ENCODE assay signal across 1 cellular context in the genomic region with DNA sequence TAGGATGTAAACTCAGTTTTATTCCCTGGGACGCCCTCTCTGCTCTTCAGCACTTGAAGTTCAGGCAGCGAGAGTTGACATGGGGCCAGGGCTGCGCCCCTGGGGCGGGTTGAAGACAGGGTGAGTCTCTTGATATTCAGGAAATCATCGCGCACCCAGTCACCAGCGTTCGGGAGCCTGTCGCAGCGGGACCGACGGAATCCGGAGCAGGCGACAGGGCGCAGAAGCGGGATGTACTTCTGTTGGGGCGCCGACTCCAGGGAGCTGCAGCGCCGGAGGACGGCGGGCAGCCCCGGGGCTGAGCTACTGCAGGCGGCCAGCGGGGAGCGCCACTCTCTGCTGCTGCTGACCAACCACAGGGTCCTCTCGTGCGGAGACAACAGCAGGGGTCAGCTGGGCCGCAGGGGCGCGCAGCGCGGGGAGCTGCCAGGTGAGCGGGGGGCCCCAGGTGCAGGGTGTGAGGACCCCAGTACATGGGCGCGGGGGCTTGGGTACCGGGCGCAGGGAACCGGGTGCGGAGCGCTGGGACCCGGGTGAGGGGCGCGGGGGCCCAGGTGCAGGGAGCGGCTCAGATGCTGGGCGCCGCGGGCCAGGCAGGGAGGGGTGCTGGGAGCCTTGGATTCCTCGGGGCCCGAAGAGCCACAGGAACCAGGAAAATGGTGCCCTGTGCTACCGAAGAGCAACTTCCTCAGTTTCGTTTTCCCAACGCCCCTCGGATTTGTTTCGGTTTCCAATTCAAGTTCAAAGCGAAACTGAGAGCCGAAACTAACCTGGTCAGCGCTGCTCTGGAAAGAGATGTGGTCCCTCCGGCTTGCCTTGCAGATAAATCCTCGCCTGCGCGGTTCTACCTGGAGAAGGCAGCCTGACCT.
TF ChIP-seq lines count a peak whose summit lies in the region.

A gene (plus strand): TSS at position 162 of the 869 bp plus-strand sequence. CDS start 70 bp downstream, at position 232.

TF ChIP-seq in HepG2, 621 proteins besides CTCF, POLR2A, EP300 and RAD21 (continued from another document and continues in another):
- TF ChIP-seq, protein P1, sequence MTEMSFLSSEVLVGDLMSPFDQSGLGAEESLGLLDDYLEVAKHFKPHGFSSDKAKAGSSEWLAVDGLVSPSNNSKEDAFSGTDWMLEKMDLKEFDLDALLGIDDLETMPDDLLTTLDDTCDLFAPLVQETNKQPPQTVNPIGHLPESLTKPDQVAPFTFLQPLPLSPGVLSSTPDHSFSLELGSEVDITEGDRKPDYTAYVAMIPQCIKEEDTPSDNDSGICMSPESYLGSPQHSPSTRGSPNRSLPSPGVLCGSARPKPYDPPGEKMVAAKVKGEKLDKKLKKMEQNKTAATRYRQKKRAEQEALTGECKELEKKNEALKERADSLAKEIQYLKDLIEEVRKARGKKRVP (CRISPR knock-in tag; IDR thresholded peaks at IDR 0.05), result peak in 1 of 2 experiments; percentile 26; a peak in 1 of 4 replicates
- TF ChIP-seq RFXAP (CRISPR knock-in tag; IDR thresholded peaks at IDR 0.05; ENCODE audit: borderline replicate concordance) (0 out of 2 replicates have a peak, but pooled peaks have one; percentile 58), ZNF138 (CRISPR knock-in tag; IDR thresholded peaks at IDR 0.05; ENCODE audit: low read depth) (0 out of 2 replicates have a peak, but pooled peaks have one; percentile 41), STAG1 (CRISPR knock-in tag; IDR thresholded peaks at IDR 0.05) (peak; percentile 65), NFRKB (IDR thresholded peaks at IDR 0.05) (no peak), ZSCAN20 (CRISPR knock-in tag; IDR thresholded peaks at IDR 0.05; ENCODE audit: borderline replicate concordance) (peak; percentile 37; the same call in 1 of the 2 replicates), MEIS2 (CRISPR knock-in tag; IDR thresholded peaks at IDR 0.05) (peak; percentile 22; the same call in 1 of the 2 replicates), ZNF567 (CRISPR knock-in tag; IDR thresholded peaks at IDR 0.05; ENCODE audit: borderline replicate concordance) (peak; percentile 87; the same call in 1 of the 2 replicates), CEBPG (CRISPR knock-in tag; IDR thresholded peaks at IDR 0.05) (no peak), ZFP41 (CRISPR knock-in tag; IDR thresholded peaks at IDR 0.05; ENCODE audit: borderline replicate concordance) (0 out of 2 replicates have a peak, but pooled peaks have one; percentile 62), ZNF253 (CRISPR knock-in tag; IDR thresholded peaks at IDR 0.05; ENCODE audit: borderline replicate concordance) (no peak), ZBTB38 (CRISPR knock-in tag; IDR thresholded peaks at IDR 0.05) (peak; percentile 67; the same call in 1 of the 2 replicates), ZMYM2 (CRISPR knock-in tag; IDR thresholded peaks at IDR 0.05) (0 out of 2 replicates have a peak, but pooled peaks have one; percentile 31), ARNT2 (CRISPR knock-in tag; IDR thresholded peaks at IDR 0.05; ENCODE audit: low read depth) (peak; percentile 82), FOXK2 (IDR thresholded peaks at IDR 0.05) (no peak), TAF1 (CRISPR knock-in tag; IDR thresholded peaks at IDR 0.05) (peak; percentile 30; the same call in 1 of the 2 replicates), ZMYM4 (CRISPR knock-in tag; IDR thresholded peaks at IDR 0.05) (peak; percentile 88), SNAPC2 (CRISPR knock-in tag; IDR thresholded peaks at IDR 0.05) (peak; percentile 75; the same call in 1 of the 2 replicates), YY1 (IDR thresholded peaks at IDR 0.05; ENCODE audit: insufficient read depth, insufficient replicate concordance, low read depth, low read length) (peak; percentile 26), ARNTL (CRISPR knock-in tag; IDR thresholded peaks at IDR 0.05) (0 out of 2 replicates have a peak, but pooled peaks have one; percentile 25), STAT5B (CRISPR knock-in tag; IDR thresholded peaks at IDR 0.05) (no peak), ZNF547 (CRISPR knock-in tag; IDR thresholded peaks at IDR 0.05) (peak; percentile 41; the same call in 1 of the 2 replicates), ZNF563 (CRISPR knock-in tag; IDR thresholded peaks at IDR 0.05) (peak; percentile 61; the same call in 1 of the 2 replicates), SAP130 (CRISPR knock-in tag; IDR thresholded peaks at IDR 0.05; ENCODE audit: low read depth) (peak; percentile 33; the same call in 1 of the 2 replicates), ZNF446 (CRISPR knock-in tag; IDR thresholded peaks at IDR 0.05) (0 out of 2 replicates have a peak, but pooled peaks have one; percentile 39), ZNF772 (CRISPR knock-in tag; IDR thresholded peaks at IDR 0.05) (peak; percentile 52; the same call in 1 of the 2 replicates), ZNF136 (CRISPR knock-in tag; IDR thresholded peaks at IDR 0.05; ENCODE audit: low read depth) (no peak), DR1 (CRISPR knock-in tag; IDR thresholded peaks at IDR 0.05) (no peak), HDAC2 (CRISPR knock-in tag; IDR thresholded peaks at IDR 0.05) (no peak), ZFP62 (CRISPR knock-in tag; IDR thresholded peaks at IDR 0.05) (no peak)
- TF ChIP-seq, protein P2, sequence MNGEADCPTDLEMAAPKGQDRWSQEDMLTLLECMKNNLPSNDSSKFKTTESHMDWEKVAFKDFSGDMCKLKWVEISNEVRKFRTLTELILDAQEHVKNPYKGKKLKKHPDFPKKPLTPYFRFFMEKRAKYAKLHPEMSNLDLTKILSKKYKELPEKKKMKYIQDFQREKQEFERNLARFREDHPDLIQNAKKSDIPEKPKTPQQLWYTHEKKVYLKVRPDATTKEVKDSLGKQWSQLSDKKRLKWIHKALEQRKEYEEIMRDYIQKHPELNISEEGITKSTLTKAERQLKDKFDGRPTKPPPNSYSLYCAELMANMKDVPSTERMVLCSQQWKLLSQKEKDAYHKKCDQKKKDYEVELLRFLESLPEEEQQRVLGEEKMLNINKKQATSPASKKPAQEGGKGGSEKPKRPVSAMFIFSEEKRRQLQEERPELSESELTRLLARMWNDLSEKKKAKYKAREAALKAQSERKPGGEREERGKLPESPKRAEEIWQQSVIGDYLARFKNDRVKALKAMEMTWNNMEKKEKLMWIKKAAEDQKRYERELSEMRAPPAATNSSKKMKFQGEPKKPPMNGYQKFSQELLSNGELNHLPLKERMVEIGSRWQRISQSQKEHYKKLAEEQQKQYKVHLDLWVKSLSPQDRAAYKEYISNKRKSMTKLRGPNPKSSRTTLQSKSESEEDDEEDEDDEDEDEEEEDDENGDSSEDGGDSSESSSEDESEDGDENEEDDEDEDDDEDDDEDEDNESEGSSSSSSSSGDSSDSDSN (CRISPR knock-in tag; IDR thresholded peaks at IDR 0.05), result peak; percentile 93
- TF ChIP-seq, protein P3, sequence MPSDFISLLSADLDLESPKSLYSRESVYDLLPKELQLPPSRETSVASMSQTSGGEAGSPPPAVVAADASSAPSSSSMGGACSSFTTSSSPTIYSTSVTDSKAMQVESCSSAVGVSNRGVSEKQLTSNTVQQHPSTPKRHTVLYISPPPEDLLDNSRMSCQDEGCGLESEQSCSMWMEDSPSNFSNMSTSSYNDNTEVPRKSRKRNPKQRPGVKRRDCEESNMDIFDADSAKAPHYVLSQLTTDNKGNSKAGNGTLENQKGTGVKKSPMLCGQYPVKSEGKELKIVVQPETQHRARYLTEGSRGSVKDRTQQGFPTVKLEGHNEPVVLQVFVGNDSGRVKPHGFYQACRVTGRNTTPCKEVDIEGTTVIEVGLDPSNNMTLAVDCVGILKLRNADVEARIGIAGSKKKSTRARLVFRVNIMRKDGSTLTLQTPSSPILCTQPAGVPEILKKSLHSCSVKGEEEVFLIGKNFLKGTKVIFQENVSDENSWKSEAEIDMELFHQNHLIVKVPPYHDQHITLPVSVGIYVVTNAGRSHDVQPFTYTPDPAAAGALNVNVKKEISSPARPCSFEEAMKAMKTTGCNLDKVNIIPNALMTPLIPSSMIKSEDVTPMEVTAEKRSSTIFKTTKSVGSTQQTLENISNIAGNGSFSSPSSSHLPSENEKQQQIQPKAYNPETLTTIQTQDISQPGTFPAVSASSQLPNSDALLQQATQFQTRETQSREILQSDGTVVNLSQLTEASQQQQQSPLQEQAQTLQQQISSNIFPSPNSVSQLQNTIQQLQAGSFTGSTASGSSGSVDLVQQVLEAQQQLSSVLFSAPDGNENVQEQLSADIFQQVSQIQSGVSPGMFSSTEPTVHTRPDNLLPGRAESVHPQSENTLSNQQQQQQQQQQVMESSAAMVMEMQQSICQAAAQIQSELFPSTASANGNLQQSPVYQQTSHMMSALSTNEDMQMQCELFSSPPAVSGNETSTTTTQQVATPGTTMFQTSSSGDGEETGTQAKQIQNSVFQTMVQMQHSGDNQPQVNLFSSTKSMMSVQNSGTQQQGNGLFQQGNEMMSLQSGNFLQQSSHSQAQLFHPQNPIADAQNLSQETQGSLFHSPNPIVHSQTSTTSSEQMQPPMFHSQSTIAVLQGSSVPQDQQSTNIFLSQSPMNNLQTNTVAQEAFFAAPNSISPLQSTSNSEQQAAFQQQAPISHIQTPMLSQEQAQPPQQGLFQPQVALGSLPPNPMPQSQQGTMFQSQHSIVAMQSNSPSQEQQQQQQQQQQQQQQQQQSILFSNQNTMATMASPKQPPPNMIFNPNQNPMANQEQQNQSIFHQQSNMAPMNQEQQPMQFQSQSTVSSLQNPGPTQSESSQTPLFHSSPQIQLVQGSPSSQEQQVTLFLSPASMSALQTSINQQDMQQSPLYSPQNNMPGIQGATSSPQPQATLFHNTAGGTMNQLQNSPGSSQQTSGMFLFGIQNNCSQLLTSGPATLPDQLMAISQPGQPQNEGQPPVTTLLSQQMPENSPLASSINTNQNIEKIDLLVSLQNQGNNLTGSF (CRISPR knock-in tag; IDR thresholded peaks at IDR 0.05), result no peak
- TF ChIP-seq, protein P4, sequence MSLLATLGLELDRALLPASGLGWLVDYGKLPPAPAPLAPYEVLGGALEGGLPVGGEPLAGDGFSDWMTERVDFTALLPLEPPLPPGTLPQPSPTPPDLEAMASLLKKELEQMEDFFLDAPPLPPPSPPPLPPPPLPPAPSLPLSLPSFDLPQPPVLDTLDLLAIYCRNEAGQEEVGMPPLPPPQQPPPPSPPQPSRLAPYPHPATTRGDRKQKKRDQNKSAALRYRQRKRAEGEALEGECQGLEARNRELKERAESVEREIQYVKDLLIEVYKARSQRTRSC (CRISPR knock-in tag; IDR thresholded peaks at IDR 0.05; ENCODE audit: low read depth), result no peak
- TF ChIP-seq, protein P5, sequence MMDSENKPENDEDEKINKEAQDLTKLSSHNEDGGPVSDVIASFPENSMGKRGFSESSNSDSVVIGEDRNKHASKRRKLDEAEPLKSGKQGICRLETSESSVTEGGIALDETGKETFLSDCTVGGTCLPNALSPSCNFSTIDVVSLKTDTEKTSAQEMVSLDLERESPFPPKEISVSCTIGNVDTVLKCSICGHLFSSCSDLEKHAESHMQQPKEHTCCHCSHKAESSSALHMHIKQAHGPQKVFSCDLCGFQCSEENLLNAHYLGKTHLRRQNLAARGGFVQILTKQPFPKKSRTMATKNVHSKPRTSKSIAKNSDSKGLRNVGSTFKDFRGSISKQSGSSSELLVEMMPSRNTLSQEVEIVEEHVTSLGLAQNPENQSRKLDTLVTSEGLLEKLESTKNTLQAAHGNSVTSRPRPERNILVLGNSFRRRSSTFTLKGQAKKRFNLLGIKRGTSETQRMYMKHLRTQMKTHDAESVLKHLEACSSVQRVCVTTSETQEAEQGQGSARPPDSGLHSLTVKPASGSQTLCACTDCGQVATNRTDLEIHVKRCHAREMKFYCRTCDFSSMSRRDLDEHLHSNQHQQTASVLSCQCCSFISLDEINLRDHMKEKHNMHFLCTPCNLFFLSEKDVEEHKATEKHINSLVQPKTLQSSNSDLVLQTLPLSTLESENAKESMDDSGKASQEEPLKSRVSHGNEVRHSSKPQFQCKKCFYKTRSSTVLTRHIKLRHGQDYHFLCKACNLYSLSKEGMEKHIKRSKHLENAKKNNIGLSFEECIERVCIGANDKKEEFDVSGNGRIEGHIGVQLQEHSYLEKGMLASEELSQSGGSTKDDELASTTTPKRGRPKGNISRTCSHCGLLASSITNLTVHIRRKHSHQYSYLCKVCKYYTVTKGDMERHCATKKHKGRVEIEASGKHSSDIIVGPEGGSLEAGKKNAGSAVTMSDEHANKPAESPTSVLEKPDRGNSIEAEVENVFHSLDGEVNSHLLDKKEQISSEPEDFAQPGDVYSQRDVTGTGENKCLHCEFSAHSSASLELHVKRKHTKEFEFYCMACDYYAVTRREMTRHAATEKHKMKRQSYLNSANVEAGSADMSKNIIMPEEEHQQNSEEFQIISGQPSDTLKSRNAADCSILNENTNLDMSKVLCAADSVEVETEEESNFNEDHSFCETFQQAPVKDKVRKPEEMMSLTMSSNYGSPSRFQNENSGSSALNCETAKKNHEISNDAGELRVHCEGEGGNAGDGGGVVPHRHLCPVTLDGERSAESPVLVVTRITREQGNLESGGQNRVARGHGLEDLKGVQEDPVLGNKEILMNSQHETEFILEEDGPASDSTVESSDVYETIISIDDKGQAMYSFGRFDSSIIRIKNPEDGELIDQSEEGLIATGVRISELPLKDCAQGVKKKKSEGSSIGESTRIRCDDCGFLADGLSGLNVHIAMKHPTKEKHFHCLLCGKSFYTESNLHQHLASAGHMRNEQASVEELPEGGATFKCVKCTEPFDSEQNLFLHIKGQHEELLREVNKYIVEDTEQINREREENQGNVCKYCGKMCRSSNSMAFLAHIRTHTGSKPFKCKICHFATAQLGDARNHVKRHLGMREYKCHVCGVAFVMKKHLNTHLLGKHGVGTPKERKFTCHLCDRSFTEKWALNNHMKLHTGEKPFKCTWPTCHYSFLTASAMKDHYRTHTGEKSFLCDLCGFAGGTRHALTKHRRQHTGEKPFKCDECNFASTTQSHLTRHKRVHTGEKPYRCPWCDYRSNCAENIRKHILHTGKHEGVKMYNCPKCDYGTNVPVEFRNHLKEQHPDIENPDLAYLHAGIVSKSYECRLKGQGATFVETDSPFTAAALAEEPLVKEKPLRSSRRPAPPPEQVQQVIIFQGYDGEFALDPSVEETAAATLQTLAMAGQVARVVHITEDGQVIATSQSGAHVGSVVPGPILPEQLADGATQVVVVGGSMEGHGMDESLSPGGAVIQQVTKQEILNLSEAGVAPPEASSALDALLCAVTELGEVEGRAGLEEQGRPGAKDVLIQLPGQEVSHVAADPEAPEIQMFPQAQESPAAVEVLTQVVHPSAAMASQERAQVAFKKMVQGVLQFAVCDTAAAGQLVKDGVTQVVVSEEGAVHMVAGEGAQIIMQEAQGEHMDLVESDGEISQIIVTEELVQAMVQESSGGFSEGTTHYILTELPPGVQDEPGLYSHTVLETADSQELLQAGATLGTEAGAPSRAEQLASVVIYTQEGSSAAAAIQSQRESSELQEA (CRISPR knock-in tag; IDR thresholded peaks at IDR 0.05; ENCODE audit: not compliant biosample characterization), result no peak
- TF ChIP-seq, protein P6, sequence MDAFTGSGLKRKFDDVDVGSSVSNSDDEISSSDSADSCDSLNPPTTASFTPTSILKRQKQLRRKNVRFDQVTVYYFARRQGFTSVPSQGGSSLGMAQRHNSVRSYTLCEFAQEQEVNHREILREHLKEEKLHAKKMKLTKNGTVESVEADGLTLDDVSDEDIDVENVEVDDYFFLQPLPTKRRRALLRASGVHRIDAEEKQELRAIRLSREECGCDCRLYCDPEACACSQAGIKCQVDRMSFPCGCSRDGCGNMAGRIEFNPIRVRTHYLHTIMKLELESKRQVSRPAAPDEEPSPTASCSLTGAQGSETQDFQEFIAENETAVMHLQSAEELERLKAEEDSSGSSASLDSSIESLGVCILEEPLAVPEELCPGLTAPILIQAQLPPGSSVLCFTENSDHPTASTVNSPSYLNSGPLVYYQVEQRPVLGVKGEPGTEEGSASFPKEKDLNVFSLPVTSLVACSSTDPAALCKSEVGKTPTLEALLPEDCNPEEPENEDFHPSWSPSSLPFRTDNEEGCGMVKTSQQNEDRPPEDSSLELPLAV (CRISPR knock-in tag; conservative IDR thresholded peaks at IDR 0.05; ENCODE audit: low read depth), result no peak
